13 cellular contexts compared by ENCODE assay signal in the genomic region with DNA sequence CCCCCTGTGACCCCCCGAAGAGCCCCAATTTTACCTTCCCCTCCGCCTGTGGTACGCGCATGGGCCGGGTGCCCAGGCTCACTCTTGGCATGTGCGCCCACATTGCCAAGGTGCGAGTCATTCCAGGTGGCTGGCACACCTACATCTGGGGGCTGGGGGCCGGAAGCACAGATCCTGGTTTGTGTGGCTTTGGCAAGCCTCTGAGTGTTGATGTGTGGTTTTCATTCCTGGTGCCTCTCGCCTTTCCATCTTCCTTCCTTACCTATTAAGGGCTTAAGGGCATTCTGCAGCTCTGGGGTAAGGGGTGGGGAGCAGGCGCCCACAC. TPM values are rescaled to one million over a fixed set of nuclear protein-coding genes. Genes with fewer than 3 reads are reported as not detected.
A peak's percentile ranks its signal among the peaks of the same experiment; 100 is the strongest.
DNase-seq lines count a peak whose midpoint lies in the region; ATAC-seq and TF ChIP-seq lines count a peak whose summit lies in the region.
"Had no signal": no experiment of that assay in that cellular context is flagged by ENCODE, and none has a peak within 500 bp of the region (broad histone marks: within the 10 kb centered on the region; RNA-seq: fewer than 3 reads in every experiment).

No MANE protein-coding gene starts in this region.

- H3K4me1 Mint-ChIP-seq in CD4-positive, alpha-beta memory T cell, result peaks cover 28 to 64% (median 45%) of the 10 kb centered on the region in 4 donors
- H3K4me1 Mint-ChIP-seq in chondrocyte (ENCODE audit: low read depth) (peaks cover 25% of the 10 kb centered on the region), naive B cell (peaks cover 27 to 32% (median 28%) of the 10 kb centered on the region in 3 donors)

- peaks cover 42% of the 10 kb centered on the region for H3K4me1 ChIP-seq in CD4-positive, alpha-beta memory T cell (ENCODE audit: insufficient read depth, low read length)
- H3K4me1 ChIP-seq in HUES6 (ENCODE audit: control insufficient read depth, insufficient read depth, low read length), result peaks cover 27% of the 10 kb centered on the region

- no peak for DNase-seq in CD4-positive, alpha-beta memory T cell
- DNase-seq in chondrocyte (ENCODE audit: low spot score), result no peak
- no peak for DNase-seq in naive B cell
- DNase-seq in NCI-H69 (lab: John Stamatoyannopoulos, UW), result no peak
- no peak for DNase-seq in NCI-H446 (lab: John Stamatoyannopoulos, UW)
- no peak for DNase-seq in UCSD-AML1 (lab: John Stamatoyannopoulos, UW; ENCODE audit: unreplicated experiment)
- no peak for DNase-seq in MG63
- DNase-seq: activated CD4-positive, alpha-beta T cell treated with anti-CD3 and anti-CD28 coated beads for 4 hours; activated naive CD8-positive, alpha-beta T cell treated with anti-CD3 and anti-CD28 coated beads for 36 hours; kidney glomerular epithelial cell; NCI-H1092; SHP77 treated with DMSO at 0.1 percent for 48 hours had no signal

- peaks cover 4% of the 10 kb centered on the region for H3K27me3 ChIP-seq in CD4-positive, alpha-beta memory T cell (ENCODE audit: insufficient read depth, low read length)
- peaks cover 93% of the 10 kb centered on the region for H3K27me3 ChIP-seq in HUES6 (ENCODE audit: control insufficient read depth, insufficient read depth, low read length)
- H3K27me3 ChIP-seq in MG63, result no peaks in the 10 kb centered on the region

- H3K27me3 Mint-ChIP-seq in CD4-positive, alpha-beta memory T cell, result peaks cover 20 to 26% of the 10 kb centered on the region in 2 donors
- H3K27me3 Mint-ChIP-seq in chondrocyte (ENCODE audit: low read depth), result peaks cover 72% of the 10 kb centered on the region
- H3K27me3 Mint-ChIP-seq in naive B cell, result peaks cover 72 to 92% (median 90%) of the 10 kb centered on the region in 3 donors

- peak; percentile 44 for TF ChIP-seq CTCF in chondrocyte (IDR thresholded peaks at IDR 0.05)

- peaks cover 5 to 9% of the 10 kb centered on the region in 2 donors for H3K36me3 Mint-ChIP-seq in CD4-positive, alpha-beta memory T cell
- peaks cover 8% of the 10 kb centered on the region for H3K36me3 Mint-ChIP-seq in chondrocyte (ENCODE audit: low read depth)
- H3K36me3 Mint-ChIP-seq in naive B cell, result peaks cover 7 to 29% of the 10 kb centered on the region in 2 donors

- no peaks in the 10 kb centered on the region for H3K9me3 ChIP-seq in CD4-positive, alpha-beta memory T cell (ENCODE audit: control insufficient read depth in 1 of 2, low read length in 2 of 2)
- no peaks in the 10 kb centered on the region for H3K9me3 ChIP-seq in HUES6 (ENCODE audit: control insufficient read depth, insufficient read depth, low read depth, low read length)
- H3K9me3 ChIP-seq in MG63, result no peaks in the 10 kb centered on the region

- no peak overlapping the region for H3K27ac ChIP-seq in CD4-positive, alpha-beta memory T cell (ENCODE audit: low read depth, low read length)
- H3K27ac ChIP-seq in HUES6 (ENCODE audit: low read depth, low read length), result no peak overlapping the region

- intact Hi-C loops in CD4-positive, alpha-beta memory T cell (cut with micrococcal nuclease), result no loop called here

- CTCF ChIA-PET in CD4-positive, alpha-beta memory T cell (lab: Charles Lee; ENCODE audit: partially characterized antibody), result interaction anchor here (0.9 to 3.0 kb wide), 2 partner anchors 9 to 28 kb away, joined by 3 to 15 read pairs; a partner anchor contains a TSS

- POLR2A ChIA-PET in CD4-positive, alpha-beta memory T cell (lab: Charles Lee; ENCODE audit: partially characterized antibody), result interaction anchor here (1.3 to 3.3 kb wide), 4 partner anchors 10 to 27 kb away, joined by 8 to 26 read pairs (median 12); a partner anchor contains a TSS

- H3K4me3 Mint-ChIP-seq in CD4-positive, alpha-beta memory T cell, result peak overlapping the region in 7 of 8 donors; percentile 4 to 88 (median 67)
- H3K4me3 Mint-ChIP-seq in chondrocyte (ENCODE audit: unreplicated experiment), result no peak overlapping the region
- H3K4me3 Mint-ChIP-seq in naive B cell, result peak overlapping the region in 6 of 8 donors; percentile 45 to 78 (median 72)

- no peaks in the 10 kb centered on the region for H3K36me3 ChIP-seq in CD4-positive, alpha-beta memory T cell (ENCODE audit: insufficient read depth, low read length)
- H3K36me3 ChIP-seq in HUES6 (ENCODE audit: control insufficient read depth, insufficient read depth, low read length) (no peaks in the 10 kb centered on the region), MG63 (no peaks in the 10 kb centered on the region)

- no peak overlapping the region for H3K9ac ChIP-seq in HUES6 (ENCODE audit: low read length)

- peaks cover 0 to 3% (median 0%) of the 10 kb centered on the region in 8 donors for H3K9me3 Mint-ChIP-seq in CD4-positive, alpha-beta memory T cell
- H3K9me3 Mint-ChIP-seq in chondrocyte (ENCODE audit: low read depth) (no peaks in the 10 kb centered on the region), naive B cell (peaks cover 0 to 3% (median 1%) of the 10 kb centered on the region in 7 donors)
- H3K9me3 Mint-ChIP-seq: activated naive CD8-positive, alpha-beta T cell treated with anti-CD3 and anti-CD28 coated beads for 36 hours had no signal

- no peak for ATAC-seq in naive B cell (ENCODE audit: low read depth in 2 of 2)

- no peak overlapping the region for H3K4me3 ChIP-seq in CD4-positive, alpha-beta memory T cell (ENCODE audit: low read length in 2 of 2)
- H3K4me3 ChIP-seq in HUES6 (ENCODE audit: low read depth, low read length), result peak overlapping the region; percentile 77
- H3K4me3 ChIP-seq in MG63, result no peak overlapping the region

- peak overlapping the region in 4 of 7 donors; percentile 3 to 83 (median 28) for H3K27ac Mint-ChIP-seq in CD4-positive, alpha-beta memory T cell
- H3K27ac Mint-ChIP-seq in chondrocyte (ENCODE audit: unreplicated experiment) (no peak overlapping the region), naive B cell (no peak overlapping the region)
- H3K27ac Mint-ChIP-seq: activated naive CD8-positive, alpha-beta T cell treated with anti-CD3 and anti-CD28 coated beads for 36 hours had no signal

RNA-seq across cellular contexts. Expression of a gene that starts 0.4 kb away (rescaled TPM):
- total RNA-seq in CD4-positive, alpha-beta memory T cell, result not detected
- polyA plus RNA-seq in CD4-positive, alpha-beta memory T cell, result under 1 TPM in 1 of 2 donors, not detected in 1; 0.21 TPM
- total RNA-seq in chondrocyte, result not detected in 3 replicates
- polyA plus RNA-seq in naive B cell (ENCODE audit: low read depth in 6 of 6), result under 1 TPM in 2 of 6 donors, not detected in 4; 0.14 to 0.15 TPM
- total RNA-seq in MG63 (2014; rRNA removed; shearing (Covaris generic); ENCODE audit: low replicate concordance), result not detected in 2 replicates
- total RNA-seq: activated naive CD8-positive, alpha-beta T cell treated with anti-CD3 and anti-CD28 coated beads for 36 hours had no signal

RNA-seq across cellular contexts. Expression of a gene that starts 9.0 kb away (rescaled TPM):
- total RNA-seq in CD4-positive, alpha-beta memory T cell, result 10 to 100 TPM; 65.2 to 66.2 TPM
- 100 to 1,000 TPM; 114 to 134 TPM for polyA plus RNA-seq in CD4-positive, alpha-beta memory T cell
- 45.0 to 49.7 TPM (median 47.1 TPM) in 3 replicates for total RNA-seq in chondrocyte
- polyA plus RNA-seq in naive B cell (ENCODE audit: low read depth in 6 of 6), result 100 to 1,000 TPM in 2 of 6 donors, 10 to 100 TPM in 4; 70.9 to 101 (median 84.8) TPM
- total RNA-seq in MG63 (2014; rRNA removed; shearing (Covaris generic); ENCODE audit: low replicate concordance), result 20.2 and 47.2 TPM in 2 replicates

RNA-seq across cellular contexts. Expression of a gene that starts 14.9 kb away (rescaled TPM):
- total RNA-seq in CD4-positive, alpha-beta memory T cell, result 10 to 100 TPM; 47.2 to 50.0 TPM
- polyA plus RNA-seq in CD4-positive, alpha-beta memory T cell, result 100 to 1,000 TPM in 1 of 2 donors, 10 to 100 TPM in 1; 65.7 to 109 TPM
- 15.2 to 18.2 TPM (median 15.5 TPM) in 3 replicates for total RNA-seq in chondrocyte
- polyA plus RNA-seq in naive B cell (ENCODE audit: low read depth in 6 of 6), result 100 to 1,000 TPM in 1 of 6 donors, 10 to 100 TPM in 5; 40.2 to 102 (median 85.7) TPM
- total RNA-seq in MG63 (2014; rRNA removed; shearing (Covaris generic); ENCODE audit: low replicate concordance), result 24.3 and 32.9 TPM in 2 replicates

RNA-seq across cellular contexts. Expression of a gene that starts 36.9 kb away (rescaled TPM):
- total RNA-seq in CD4-positive, alpha-beta memory T cell, result under 1 TPM in 1 of 2 experiments, not detected in 1; 0.20 TPM
- under 1 TPM; 0.11 to 0.21 TPM for polyA plus RNA-seq in CD4-positive, alpha-beta memory T cell
- total RNA-seq in chondrocyte, result not detected in 3 replicates
- not detected for polyA plus RNA-seq in naive B cell (ENCODE audit: low read depth in 6 of 6)
- not detected in 2 replicates for total RNA-seq in MG63 (2014; rRNA removed; shearing (Covaris generic); ENCODE audit: low replicate concordance)
- total RNA-seq: activated naive CD8-positive, alpha-beta T cell treated with anti-CD3 and anti-CD28 coated beads for 36 hours had no signal

RNA-seq across cellular contexts. Expression of a gene that starts 60.0 kb away (rescaled TPM):
- total RNA-seq in CD4-positive, alpha-beta memory T cell, result not detected
- polyA plus RNA-seq in CD4-positive, alpha-beta memory T cell, result not detected
- total RNA-seq in chondrocyte, result not detected in 3 replicates
- not detected for polyA plus RNA-seq in naive B cell (ENCODE audit: low read depth in 6 of 6)
- not detected in 2 replicates for total RNA-seq in MG63 (2014; rRNA removed; shearing (Covaris generic); ENCODE audit: low replicate concordance)
- total RNA-seq: activated naive CD8-positive, alpha-beta T cell treated with anti-CD3 and anti-CD28 coated beads for 36 hours had no signal

Comparison
In these comparisons a context has a peak if more than half of its experiments do, and no peak if none do; other contexts are left out.
1. H3K27ac Mint-ChIP-seq: peak in CD4-positive, alpha-beta memory T cell (4 of 7); none in chondrocyte (single experiment) and naive B cell (0 of 6).